ENCODE assay signal across 15 cellular contexts in the genomic region with DNA sequence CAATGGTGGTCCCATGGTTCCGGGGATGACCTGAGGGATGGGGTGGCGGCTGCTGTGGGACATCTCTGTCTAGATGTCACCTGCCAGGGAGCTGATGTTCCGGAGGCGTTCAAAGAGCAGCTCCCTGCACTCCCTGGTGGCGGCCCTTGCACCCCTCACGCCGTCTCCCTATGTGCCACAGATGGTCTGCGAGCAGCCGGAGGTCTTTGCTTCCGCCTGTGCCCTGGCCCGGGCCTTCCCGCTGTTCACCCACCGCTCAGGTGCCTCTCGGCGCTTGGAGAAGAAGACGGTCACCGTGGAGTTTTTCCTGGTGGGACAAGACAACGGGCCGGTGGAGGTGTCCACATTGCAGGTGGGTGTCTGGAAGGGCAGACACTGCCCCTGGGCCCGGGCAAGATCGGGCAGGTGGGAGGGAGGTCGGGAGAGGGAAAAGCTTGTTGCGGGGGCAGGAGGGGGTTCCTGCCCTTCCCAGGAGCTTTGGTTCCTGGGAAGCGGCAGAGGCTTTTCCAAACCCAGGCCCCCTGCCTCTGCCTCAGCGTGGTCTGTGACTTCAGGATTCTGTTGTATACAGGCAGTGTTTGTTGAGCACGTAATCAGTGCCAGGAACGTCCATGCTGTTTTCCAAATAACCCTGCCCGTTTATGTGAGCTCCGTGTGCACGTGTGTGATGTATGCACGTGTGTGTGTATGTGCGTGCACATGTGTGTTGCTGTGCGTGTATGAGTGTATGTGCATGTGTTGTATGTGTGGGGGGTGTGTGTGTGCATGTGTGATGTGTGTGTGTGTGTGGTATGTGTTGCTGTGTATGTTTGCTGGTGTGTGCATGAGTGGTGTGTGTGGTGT. TPM values are rescaled to one million over a fixed set of nuclear protein-coding genes. Genes with fewer than 3 reads are reported as not detected.
DNase-seq lines count a peak whose midpoint lies in the region; ATAC-seq and TF ChIP-seq lines count a peak whose summit lies in the region.
"Had no signal": no experiment of that assay in that cellular context is flagged by ENCODE, and none has a peak within 500 bp of the region (broad histone marks: within the 10 kb centered on the region; RNA-seq: fewer than 3 reads in every experiment).

No MANE protein-coding gene starts in this region.

- peaks cover 0 to 20% (median 8%) of the 10 kb centered on the region in 3 donors for H3K4me1 Mint-ChIP-seq in T-cell
- H3K4me1 Mint-ChIP-seq in endodermal cell = peaks cover 7% of the 10 kb centered on the region
- H3K4me1 Mint-ChIP-seq in type B pancreatic cell (ENCODE audit: unreplicated experiment) = peaks cover 11% of the 10 kb centered on the region

- peak; percentile 23 for DNase-seq in left ventricle myocardium superior
- no peak for DNase-seq in right atrium auricular region (ENCODE audit: low spot score)
- DNase-seq in T-cell = peak in 1 of 34 experiments; percentile 10
- DNase-seq in endodermal cell = peak; percentile 46
- DNase-seq in type B pancreatic cell (ENCODE audit: extremely low spot score, unreplicated experiment) = no peak
- no peak for DNase-seq in HAP-1 (ENCODE audit: low spot score in 2 of 2)
- DNase-seq: activated gamma-delta T cell treated with Interleukin-2 at 50 U/mL for 16 hours; EL; NCI-H1105; OCI-M1; stimulated activated CD4-positive, alpha-beta T cell treated with anti-CD3 and anti-CD28 coated beads, Interleukin-2, amount 100 ng/mL, for 24 hours had no signal

- no peak overlapping the region for H3K27ac ChIP-seq in right atrium auricular region
- no peak overlapping the region for H3K27ac ChIP-seq in endodermal cell (ENCODE audit: low read depth, low read length)

- H3K9me3 ChIP-seq in right atrium auricular region (no peaks in the 10 kb centered on the region), endodermal cell (ENCODE audit: control insufficient read depth, low read length) (no peaks in the 10 kb centered on the region), HAP-1 (no peaks in the 10 kb centered on the region)
- H3K9me3 ChIP-seq: gastrocnemius medialis, tibial nerve had no signal

- H3K4me3 ChIP-seq in right atrium auricular region (no peak overlapping the region), endodermal cell (ENCODE audit: low read length) (no peak overlapping the region), HAP-1 (no peak overlapping the region)

- H3K4me1 ChIP-seq in right atrium auricular region (peaks cover 0 to 31% of the 10 kb centered on the region in 2 donors), endodermal cell (ENCODE audit: control insufficient read depth, insufficient read depth, low read length) (no peaks in the 10 kb centered on the region), HAP-1 (peaks cover 22% of the 10 kb centered on the region)

- intact Hi-C loops in left ventricle myocardium superior (cut with micrococcal nuclease) = no loop called here

- ATAC-seq in left ventricle myocardium superior = no peak
- no peak for ATAC-seq in T-cell (replicated peaks in 1 of 4)
- ATAC-seq in GM18868 (IDR thresholded peaks at IDR 0.05; ENCODE audit: unreplicated experiment) = no peak
- ATAC-seq in HG03469 (IDR thresholded peaks at IDR 0.05; ENCODE audit: unreplicated experiment) = no peak
- ATAC-seq: gastrocnemius medialis had no signal

- H3K27ac Mint-ChIP-seq in T-cell = no peak overlapping the region
- peak overlapping the region; percentile 48 for H3K27ac Mint-ChIP-seq in endodermal cell
- no peak overlapping the region for H3K27ac Mint-ChIP-seq in type B pancreatic cell

- TF ChIP-seq CTCF in right atrium auricular region (IDR thresholded peaks at IDR 0.05) (no peak), endodermal cell (conservative IDR thresholded peaks at IDR 0.05) (no peak), type B pancreatic cell (conservative IDR thresholded peaks at IDR 0.05) (no peak)

- H3K36me3 ChIP-seq in right atrium auricular region = peaks cover 27% of the 10 kb centered on the region
- H3K36me3 ChIP-seq in endodermal cell (ENCODE audit: control insufficient read depth, insufficient read depth, low read length) = peaks cover 18% of the 10 kb centered on the region
- H3K36me3 ChIP-seq in HAP-1 (replicated peaks) = peaks cover 8% of the 10 kb centered on the region

- POLR2A ChIA-PET in T-cell (lab: Charles Lee) = interaction anchor here in 1 of 2 donors (0.8 kb wide), 2 partner anchors 43 to 55 kb away, joined by 3 read pairs; a partner anchor contains a TSS

- no peak overlapping the region for H3K9ac ChIP-seq in endodermal cell (ENCODE audit: extremely low read depth, low read length, poor library complexity, severe bottlenecking)

- H3K36me3 Mint-ChIP-seq in T-cell = peaks cover 14% of the 10 kb centered on the region
- H3K36me3 Mint-ChIP-seq in endodermal cell (ENCODE audit: low read depth) = peaks cover 18% of the 10 kb centered on the region
- peaks cover 9% of the 10 kb centered on the region for H3K36me3 Mint-ChIP-seq in type B pancreatic cell

- no peaks in the 10 kb centered on the region for H3K27me3 ChIP-seq in right atrium auricular region
- no peaks in the 10 kb centered on the region for H3K27me3 ChIP-seq in endodermal cell (ENCODE audit: control insufficient read depth, insufficient read depth, low read length, poor library complexity, severe bottlenecking)
- no peaks in the 10 kb centered on the region for H3K27me3 ChIP-seq in HAP-1 (ENCODE audit: low read depth)
- H3K27me3 ChIP-seq: gastrocnemius medialis, tibial nerve had no signal

- H3K4me3 Mint-ChIP-seq in T-cell (peak overlapping the region in 2 of 3 donors; percentile 73 to 81), endodermal cell (peak overlapping the region; percentile 52), type B pancreatic cell (peak overlapping the region; percentile 58)

- in situ Hi-C loops in HAP-1 (cut with MboI; ENCODE audit: low sequenced_read_pairs) = loop anchor here (25.0 kb wide), 1 partner anchor 457 kb away; a partner anchor contains a TSS

- WGBS in endodermal cell (ENCODE audit: insufficient coverage in 1 of 2, insufficient read length in 1 of 2), 2 experiments = 94 to 99% methylated on average over 14 to 33 of the region's 33 CpGs

- CTCF ChIA-PET in T-cell (lab: Charles Lee) = interaction anchor here in 1 of 2 donors (0.8 kb wide), 1 partner anchor 14 kb away, joined by 3 read pairs; no protein-coding TSS in a partner anchor

- H3K27me3 Mint-ChIP-seq in T-cell (no peaks in the 10 kb centered on the region), endodermal cell (ENCODE audit: insufficient read depth) (no peaks in the 10 kb centered on the region), type B pancreatic cell (no peaks in the 10 kb centered on the region)

- no peaks in the 10 kb centered on the region for H3K9me3 Mint-ChIP-seq in T-cell
- no peaks in the 10 kb centered on the region for H3K9me3 Mint-ChIP-seq in endodermal cell
- H3K9me3 Mint-ChIP-seq in type B pancreatic cell = no peaks in the 10 kb centered on the region

RNA-seq across cellular contexts. Expression of a gene that starts 1.9 kb away (rescaled TPM):
- 26.4 TPM for total RNA-seq in left ventricle myocardium superior
- 10 to 100 TPM; 12.2 to 14.1 TPM for total RNA-seq in right atrium auricular region
- total RNA-seq in T-cell = 10 to 100 TPM; 49.6 to 79.0 (median 69.3) TPM
- 10 to 100 TPM; 52.9 to 72.8 TPM for total RNA-seq in endodermal cell
- 24.1 TPM for polyA plus RNA-seq in endodermal cell (2013, experiment 1 of 2)
- 22.4 TPM for polyA plus RNA-seq in endodermal cell (2013, experiment 2 of 2)
- 21.1 and 25.0 TPM in 2 replicates for total RNA-seq in type B pancreatic cell (ENCODE audit: low replicate concordance)

RNA-seq across cellular contexts. Expression of a gene that starts 43.4 kb away (rescaled TPM):
- 24.8 TPM for total RNA-seq in left ventricle myocardium superior
- 10 to 100 TPM; 20.9 to 26.1 TPM for total RNA-seq in right atrium auricular region
- total RNA-seq in T-cell = 100 to 1,000 TPM; 154 to 213 (median 178) TPM
- 100 to 1,000 TPM in 1 of 2 donors, 10 to 100 TPM in 1; 91.6 to 114 TPM for total RNA-seq in endodermal cell
- polyA plus RNA-seq in endodermal cell (2013, experiment 1 of 2) = 60.9 TPM
- 62.3 TPM for polyA plus RNA-seq in endodermal cell (2013, experiment 2 of 2)
- total RNA-seq in type B pancreatic cell (ENCODE audit: low replicate concordance) = 60.4 and 62.8 TPM in 2 replicates

Comparison
In these comparisons a context has a peak if more than half of its experiments do, and no peak if none do; other contexts are left out.
1. DNase-seq: peak in left ventricle myocardium superior (single experiment) and endodermal cell (single experiment); none in right atrium auricular region (single experiment), type B pancreatic cell (single experiment) and HAP-1 (0 of 2).
2. Peak in every context shown above with its lines, with median percentiles within 50 percentile points of each other: H3K4me3 Mint-ChIP-seq.